13 cellular contexts compared by ENCODE assay signal in genomic region chr1:50603274-50604271, GRCh38.
A peak's percentile ranks its signal among the peaks of the same experiment; 100 is the strongest.
DNase-seq lines count a peak whose midpoint lies in the region; ATAC-seq and TF ChIP-seq lines count a peak whose summit lies in the region.
"Had no signal": no experiment of that assay in that cellular context is flagged by ENCODE, and none has a peak within 500 bp of the region (broad histone marks: within the 10 kb centered on the region; RNA-seq: fewer than 3 reads in every experiment).

No MANE protein-coding gene starts in this region.

- H3K27me3 Mint-ChIP-seq in Calu3 (ENCODE audit: unreplicated experiment), result no peaks in the 10 kb centered on the region

- H3K4me3 ChIP-seq in RWPE2 (ENCODE audit: severe bottlenecking) (no peak overlapping the region), kidney epithelial cell (ENCODE audit: low read depth, low read length) (no peak overlapping the region), esophagus muscularis mucosa (no peak overlapping the region)
- H3K4me3 ChIP-seq: coronary artery, GM23338 had no signal

- H3K4me3 Mint-ChIP-seq in Calu3 (ENCODE audit: low read depth, unreplicated experiment), result no peak overlapping the region
- H3K4me3 Mint-ChIP-seq: GM23338 had no signal

- H3K27ac ChIP-seq in RWPE2 (ENCODE audit: poor library complexity, severe bottlenecking) (peak overlapping the region; percentile 86), esophagus muscularis mucosa (replicated peaks in 1 of 4) (no peak overlapping the region)
- H3K27ac ChIP-seq: coronary artery had no signal

- H3K36me3 ChIP-seq in RWPE2 (ENCODE audit: low read depth) (no peaks in the 10 kb centered on the region), kidney epithelial cell (ENCODE audit: control insufficient read depth, insufficient read depth, low read length) (no peaks in the 10 kb centered on the region), esophagus muscularis mucosa (no peaks in the 10 kb centered on the region)

- no peaks in the 10 kb centered on the region for H3K36me3 Mint-ChIP-seq in Calu3 (ENCODE audit: insufficient read depth, unreplicated experiment)

- H3K27me3 ChIP-seq in RWPE2 (ENCODE audit: insufficient read depth, poor library complexity, severe bottlenecking) (no peaks in the 10 kb centered on the region), kidney epithelial cell (ENCODE audit: control insufficient read depth, insufficient read depth, low read length) (no peaks in the 10 kb centered on the region), esophagus muscularis mucosa (no peaks in the 10 kb centered on the region)

- H3K9me3 ChIP-seq in RWPE2 (ENCODE audit: severe bottlenecking) (no peaks in the 10 kb centered on the region), esophagus muscularis mucosa (no peaks in the 10 kb centered on the region)

- TF ChIP-seq POLR2A in esophagus muscularis mucosa (IDR thresholded peaks at IDR 0.05; ENCODE audit: low read depth), result no peak

- peaks cover 18% of the 10 kb centered on the region for H3K4me1 Mint-ChIP-seq in Calu3 (ENCODE audit: low read depth, unreplicated experiment)
- H3K4me1 Mint-ChIP-seq: GM23338 had no signal

- H3K4me1 ChIP-seq in RWPE2 (ENCODE audit: insufficient read depth, poor library complexity, severe bottlenecking) (peaks cover 25% of the 10 kb centered on the region), esophagus muscularis mucosa (no peaks in the 10 kb centered on the region)

- TF ChIP-seq EP300 in esophagus muscularis mucosa (IDR thresholded peaks at IDR 0.05), result no peak

- BruUV-seq in Calu3 (replicated peaks; lab: Mats Ljungman, UMichigan), result no TSS peak

- DNase-seq in Calu3 (no peak), RWPE2 (ENCODE audit: low spot score) (peak; percentile 71), kidney epithelial cell (ENCODE audit: low read depth) (peak; percentile 25), esophagus muscularis mucosa (ENCODE audit: extremely low spot score) (no peak), NCI-H345 (lab: John Stamatoyannopoulos, UW) (no peak)
- DNase-seq in stimulated activated naive CD4-positive, alpha-beta T cell treated with Interleukin-2 at 50 U/mL for 16 hours (lab: John Stamatoyannopoulos, UW), result no peak
- DNase-seq: activated CD4-positive, alpha-beta T cell treated with anti-CD3 and anti-CD28 coated beads for 1 hour; DND-41; NCI-H2029 treated with DMSO at 0.1 percent for 48 hours had no signal

- peak; percentile 77 for ATAC-seq in HG03378 (IDR thresholded peaks at IDR 0.05; ENCODE audit: unreplicated experiment)
- peak; percentile 97 for ATAC-seq in RWPE2 (ENCODE audit: low read depth)
- no peak for ATAC-seq in GM21619 (IDR thresholded peaks at IDR 0.05; ENCODE audit: unreplicated experiment)
- ATAC-seq: GM23338 had no signal

- H3K9me3 Mint-ChIP-seq in Calu3 (ENCODE audit: low read depth, unreplicated experiment), result no peaks in the 10 kb centered on the region
- H3K9me3 Mint-ChIP-seq: GM23338 had no signal

- 77% methylated on average over 7 of the region's 7 CpGs for WGBS in esophagus muscularis mucosa

- TF ChIP-seq CTCF in Calu3 (IDR thresholded peaks at IDR 0.05; ENCODE audit: unreplicated experiment) (no peak), RWPE2 (IDR thresholded peaks at IDR 0.05; ENCODE audit: poor library complexity, severe bottlenecking) (no peak), kidney epithelial cell (IDR thresholded peaks at IDR 0.05; ENCODE audit: insufficient read depth, low read length, poor library complexity, severe bottlenecking) (no peak), esophagus muscularis mucosa (IDR thresholded peaks at IDR 0.05) (no peak)

- intact Hi-C loops in Calu3 (cut with micrococcal nuclease; ENCODE audit: unreplicated experiment) (no loop called here), esophagus muscularis mucosa (cut with DNase I) (no loop called here)

- H3K27ac Mint-ChIP-seq in Calu3 (ENCODE audit: unreplicated experiment), result peak overlapping the region; percentile 11
- H3K27ac Mint-ChIP-seq: GM23338 had no signal

- CTCF ChIA-PET in Calu3 (lab: Charles Lee), result interaction anchor here (0.7 to 2.5 kb wide), 4 partner anchors 17 to 235 kb away, joined by 3 to 9 read pairs (median 4); no protein-coding TSS in a partner anchor

Comparison
In these comparisons a context has a peak if more than half of its experiments do, and no peak if none do; other contexts are left out.
1. DNase-seq: peak in RWPE2 (single experiment) and kidney epithelial cell (single experiment); none in Calu3 (single experiment), stimulated activated naive CD4-positive, alpha-beta T cell treated with Interleukin-2 at 50 U/mL for 16 hours (single experiment), esophagus muscularis mucosa (single experiment) and NCI-H345 (single experiment).